19 cellular contexts compared by ENCODE assay signal in genomic region chr2:69952336-69953115, GRCh38.
"Had no signal": no experiment of that assay in that cellular context is flagged by ENCODE, and none has a peak within 500 bp of the region (broad histone marks: within the 10 kb centered on the region; RNA-seq: fewer than 3 reads in every experiment).

No MANE protein-coding gene starts in this region.

- H3K9me3 Mint-ChIP-seq: activated naive CD4-positive, alpha-beta T cell treated with anti-CD3 and anti-CD28 coated beads, Interleukin-2, amount 10 ng/mL, durations not matched to agents 7 days and 5 days; activated T-helper 2 cell treated with anti-CD3 and anti-CD28 coated beads, Interferon-gamma antibody, Interleukin-2, Interleukin-4, amounts not matched to agents 10 μg/mL and 5 μg/mL and 100 μg/mL, durations not matched to agents 14 hours and 24 hours and 36 hours; effector memory CD8-positive, alpha-beta T cell; memory B cell; nephron had no signal

- H3K4me3 Mint-ChIP-seq: activated CD8-positive, alpha-beta T cell treated with anti-CD3 and anti-CD28 coated beads, Interleukin-2, amount 10 ng/mL, durations not matched to agents 7 days and 5 days; activated naive CD4-positive, alpha-beta T cell treated with anti-CD3 and anti-CD28 coated beads, Interleukin-2, amount 10 ng/mL, durations not matched to agents 7 days and 5 days; effector memory CD8-positive, alpha-beta T cell; memory B cell; nephron had no signal

- FAIRE-seq: keratinocyte had no signal

- H3K27me3 ChIP-seq: body of pancreas, vagina had no signal

- H3K27ac ChIP-seq: body of pancreas, epithelial cell of prostate, gastroesophageal sphincter, tibial artery, vagina, VCaP had no signal

- H3K4me1 Mint-ChIP-seq: nephron had no signal

- ATAC-seq: activated CD8-positive, alpha-beta T cell treated with anti-CD3 and anti-CD28 coated beads, Interleukin-2, amount 10 ng/mL, durations not matched to agents 7 days and 5 days; body of pancreas; effector memory CD8-positive, alpha-beta T cell; gastroesophageal sphincter; left lung had no signal

- H3K27ac Mint-ChIP-seq: activated CD8-positive, alpha-beta T cell treated with anti-CD3 and anti-CD28 coated beads, Interleukin-2, amount 10 ng/mL, durations not matched to agents 7 days and 5 days; activated naive CD4-positive, alpha-beta T cell treated with anti-CD3 and anti-CD28 coated beads, Interleukin-2, amount 10 ng/mL, durations not matched to agents 7 days and 5 days; activated T-helper 2 cell treated with anti-CD3 and anti-CD28 coated beads, Interferon-gamma antibody, Interleukin-2, Interleukin-4, amounts not matched to agents 10 μg/mL and 5 μg/mL and 100 μg/mL, durations not matched to agents 14 hours and 24 hours and 36 hours; effector memory CD8-positive, alpha-beta T cell; memory B cell; nephron had no signal

- DNase-seq: activated CD4-positive, alpha-beta T cell treated with anti-CD3 and anti-CD28 coated beads for 4 hours; activated CD8-positive, alpha-beta T cell treated with anti-CD3 and anti-CD28 coated beads, Interleukin-2, amount 10 ng/mL, durations not matched to agents 7 days and 5 days; activated naive CD4-positive, alpha-beta T cell treated with anti-CD3 and anti-CD28 coated beads, Interleukin-2, amount 10 ng/mL, durations not matched to agents 7 days and 5 days; amniotic stem cell; body of pancreas; effector memory CD8-positive, alpha-beta T cell; left lung; stimulated activated CD4-positive, alpha-beta T cell treated with anti-CD3 and anti-CD28 coated beads, Interleukin-15, amount 100 ng/mL, for 24 hours; stimulated activated CD4-positive, alpha-beta T cell treated with anti-CD3 and anti-CD28 coated beads, Interleukin-4, amount 100 ng/mL, for 24 hours; T1000; tibial artery had no signal

- H3K9me3 ChIP-seq: body of pancreas, gastroesophageal sphincter, left lung, tibial artery, vagina had no signal

- H3K36me3 Mint-ChIP-seq: memory B cell had no signal
